In genomic region chr1:17671741-17672140, GRCh38 we compare ENCODE assay signal across 1 cellular context.
TF ChIP-seq lines count a peak whose summit lies in the region.

No MANE protein-coding gene starts in this region.

TF ChIP-seq in GM12878, 131 proteins besides CTCF, POLR2A, EP300 and RAD21 (continued from another document):
- TF ChIP-seq ASH2L (IDR thresholded peaks at IDR 0.05; ENCODE audit: borderline replicate concordance, low read depth) (no peak), BHLHE40 (IDR thresholded peaks at IDR 0.05; ENCODE audit: borderline replicate concordance in 1 of 2, low read depth in 2 of 2, low read length in 1 of 2) (no peak), GABPA (IDR thresholded peaks at IDR 0.05; ENCODE audit: low read depth) (no peak), NFYA (IDR thresholded peaks at IDR 0.05; ENCODE audit: borderline replicate concordance, low read depth, low read length) (no peak), ZBTB33 (IDR thresholded peaks at IDR 0.05) (no peak), HSF1 (IDR thresholded peaks at IDR 0.05; ENCODE audit: low read depth, low read length) (no peak)
- TF ChIP-seq, protein P1, sequence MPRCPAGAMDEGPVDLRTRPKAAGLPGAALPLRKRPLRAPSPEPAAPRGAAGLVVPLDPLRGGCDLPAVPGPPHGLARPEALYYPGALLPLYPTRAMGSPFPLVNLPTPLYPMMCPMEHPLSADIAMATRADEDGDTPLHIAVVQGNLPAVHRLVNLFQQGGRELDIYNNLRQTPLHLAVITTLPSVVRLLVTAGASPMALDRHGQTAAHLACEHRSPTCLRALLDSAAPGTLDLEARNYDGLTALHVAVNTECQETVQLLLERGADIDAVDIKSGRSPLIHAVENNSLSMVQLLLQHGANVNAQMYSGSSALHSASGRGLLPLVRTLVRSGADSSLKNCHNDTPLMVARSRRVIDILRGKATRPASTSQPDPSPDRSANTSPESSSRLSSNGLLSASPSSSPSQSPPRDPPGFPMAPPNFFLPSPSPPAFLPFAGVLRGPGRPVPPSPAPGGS (IDR thresholded peaks at IDR 0.05; ENCODE audit: borderline replicate concordance, insufficient read depth, low read depth, low read length, poor library complexity, severe bottlenecking) = no peak
TF ChIP-seq in GM12878: peak in this region for 0.
